Comparison of ENCODE assay signal across 1 cellular context in the genomic region with DNA sequence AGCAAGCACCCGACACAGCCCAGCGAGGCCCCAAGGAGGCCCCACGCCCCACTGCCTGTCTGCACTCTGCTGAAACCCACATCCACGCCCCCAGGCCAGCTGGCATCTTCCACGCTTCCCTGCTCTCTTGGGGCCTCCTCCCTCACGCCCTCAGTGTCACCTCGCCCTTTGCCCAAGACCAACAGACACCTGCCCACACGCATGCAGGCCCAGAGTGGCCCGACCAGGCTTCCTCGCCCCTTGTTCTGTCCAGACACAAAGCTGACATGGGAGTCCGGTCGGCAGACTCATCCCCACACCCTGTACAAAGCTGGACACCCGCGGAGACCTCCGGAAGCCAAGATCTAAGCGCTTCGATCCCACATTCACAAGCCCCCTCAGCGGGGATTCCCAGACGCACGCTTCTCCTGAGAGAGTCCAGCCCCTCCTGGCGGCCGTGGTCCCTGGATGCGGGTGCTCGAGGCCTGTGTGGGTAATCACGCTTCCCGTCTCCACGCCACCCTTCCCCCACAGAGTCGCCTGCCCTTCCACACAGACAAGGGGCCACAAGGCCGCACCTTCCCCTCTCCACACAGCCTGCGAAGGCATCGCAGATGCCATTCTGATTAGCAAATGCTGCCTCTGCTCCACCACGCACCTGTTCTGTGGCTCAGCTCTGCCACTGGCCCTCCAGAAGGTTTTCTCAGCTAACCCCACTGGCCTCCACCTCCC.
TF ChIP-seq lines count a peak whose summit lies in the region.

No MANE protein-coding gene starts in this region.

TF ChIP-seq in HepG2, 621 proteins besides CTCF, POLR2A, EP300 and RAD21 (continued from another document):
- TF ChIP-seq, protein P1, sequence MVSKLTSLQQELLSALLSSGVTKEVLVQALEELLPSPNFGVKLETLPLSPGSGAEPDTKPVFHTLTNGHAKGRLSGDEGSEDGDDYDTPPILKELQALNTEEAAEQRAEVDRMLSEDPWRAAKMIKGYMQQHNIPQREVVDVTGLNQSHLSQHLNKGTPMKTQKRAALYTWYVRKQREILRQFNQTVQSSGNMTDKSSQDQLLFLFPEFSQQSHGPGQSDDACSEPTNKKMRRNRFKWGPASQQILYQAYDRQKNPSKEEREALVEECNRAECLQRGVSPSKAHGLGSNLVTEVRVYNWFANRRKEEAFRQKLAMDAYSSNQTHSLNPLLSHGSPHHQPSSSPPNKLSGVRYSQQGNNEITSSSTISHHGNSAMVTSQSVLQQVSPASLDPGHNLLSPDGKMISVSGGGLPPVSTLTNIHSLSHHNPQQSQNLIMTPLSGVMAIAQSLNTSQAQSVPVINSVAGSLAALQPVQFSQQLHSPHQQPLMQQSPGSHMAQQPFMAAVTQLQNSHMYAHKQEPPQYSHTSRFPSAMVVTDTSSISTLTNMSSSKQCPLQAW (CRISPR knock-in tag; IDR thresholded peaks at IDR 0.05): no peak
